In the genomic region with DNA sequence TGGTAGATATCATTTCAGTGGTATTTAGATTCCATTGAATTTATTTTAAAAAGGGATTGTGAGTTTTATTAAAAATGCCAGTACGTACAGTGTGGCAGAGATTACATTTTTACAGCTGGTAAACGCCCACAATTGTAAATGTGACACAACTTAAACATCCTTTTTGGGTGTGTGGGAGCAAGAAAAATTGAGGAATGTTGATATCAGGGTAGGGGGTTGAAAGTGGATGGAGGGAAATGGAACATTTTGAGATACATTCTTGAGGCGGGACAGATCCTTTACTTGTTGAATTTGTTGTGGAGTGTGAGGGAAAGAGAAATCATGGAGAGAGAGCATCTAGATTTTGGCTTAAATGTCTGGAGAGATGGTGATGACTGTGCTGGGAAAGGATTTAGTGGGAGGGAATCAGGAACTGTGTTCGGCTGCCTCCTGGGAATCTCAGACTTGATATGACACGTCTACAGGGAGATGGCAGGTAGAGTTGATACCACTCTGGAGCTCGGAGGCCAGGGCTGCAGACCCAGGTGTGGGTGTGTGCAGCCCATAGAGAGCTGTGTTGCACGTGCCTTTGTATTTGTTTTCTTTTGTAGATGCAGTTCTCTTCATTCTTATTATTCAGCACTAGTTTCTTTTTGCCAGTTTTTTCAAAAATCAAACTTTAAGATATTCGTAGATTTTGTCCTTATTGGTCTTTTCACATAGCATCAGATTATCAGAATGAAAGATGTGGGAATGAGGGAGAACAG, we compare ENCODE assay signal across 17 cellular contexts. TPM values are rescaled to one million over a fixed set of nuclear protein-coding genes. Genes with fewer than 3 reads are reported as not detected.
DNase-seq lines count a peak whose midpoint lies in the region; ATAC-seq, FAIRE-seq and TF ChIP-seq lines count a peak whose summit lies in the region.
"Had no signal": no experiment of that assay in that cellular context is flagged by ENCODE, and none has a peak within 500 bp of the region (broad histone marks: within the 10 kb centered on the region; RNA-seq: fewer than 3 reads in every experiment).

No MANE protein-coding gene starts in this region.

- TF ChIP-seq CTCF in HepG2 (CRISPR knock-in tag; IDR thresholded peaks at IDR 0.05) (no peak), right lobe of liver (IDR thresholded peaks at IDR 0.05) (no peak), OCI-LY7 (conservative IDR thresholded peaks at IDR 0.05; ENCODE audit: low read length) (no peak), foreskin keratinocyte (conservative IDR thresholded peaks at IDR 0.05) (no peak)

- H2AFZ ChIP-seq in HepG2 (ENCODE audit: low read length) = no peak overlapping the region
- H2AFZ ChIP-seq in OCI-LY7 (ENCODE audit: low read length) = no peak overlapping the region
- no peak overlapping the region for H2AFZ ChIP-seq in GM23248

- CTCF ChIA-PET in HepG2 (lab: Yijun Ruan, JAX; ENCODE audit: low intra/inter-chr PET ratio, low total read pairs) (no interaction called here), OCI-LY7 (lab: Charles Lee; ENCODE audit: unreplicated experiment) (no interaction called here)

- intact Hi-C loops in HepG2 (cut with micrococcal nuclease; ENCODE audit: unreplicated experiment) (no loop called here), right lobe of liver (cut with DNase I) (no loop called here), OCI-LY7 (cut with micrococcal nuclease; ENCODE audit: unreplicated experiment) (no loop called here)

- no peak for DNase-seq in HepG2 (ENCODE audit: low spot score)
- no peak for DNase-seq in right lobe of liver
- DNase-seq in OCI-LY7 (ENCODE audit: low spot score) = no peak
- peak in 1 of 2 donors; percentile 71 for DNase-seq in foreskin keratinocyte
- no peak for DNase-seq in epidermal melanocyte (ENCODE audit: insufficient read length, low spot score)
- no peak for DNase-seq in GM23248
- DNase-seq: DMS153; effector CD4-positive, alpha-beta T cell; NCI-H1105 treated with DMSO at 0.1 percent for 48 hours; NCI-H226 had no signal

- H3K4me3 ChIP-seq in HepG2 (replicated peaks in 1 of 3; ENCODE audit: insufficient read depth in 1 of 3, low read depth in 2 of 3, low read length in 3 of 3) (no peak overlapping the region), right lobe of liver (no peak overlapping the region), OCI-LY7 (ENCODE audit: low read depth, low read length, poor library complexity, severe bottlenecking) (peak overlapping the region; percentile 13), GM23248 (no peak overlapping the region)
- H3K4me3 ChIP-seq: right atrium auricular region, SJSA1, tibial nerve had no signal

- H3K9me2 ChIP-seq in OCI-LY7 (ENCODE audit: insufficient read depth, low read length) (no peaks in the 10 kb centered on the region), GM23248 (ENCODE audit: insufficient read depth) (no peaks in the 10 kb centered on the region)

- no peak overlapping the region for H3K9ac ChIP-seq in HepG2 (ENCODE audit: insufficient read depth, low read depth, low read length)
- no peak overlapping the region for H3K9ac ChIP-seq in GM23248

- WGBS in HepG2 (ENCODE audit: low lambda C conversion rate) = 87% methylated on average over 8 of the region's 8 CpGs
- WGBS in right lobe of liver (ENCODE audit: insufficient coverage, low coverage, low lambda C conversion rate, missing lambda C conversion rate) = 78% methylated on average over 7 of the region's 8 CpGs
- 76 to 77% methylated on average over 8 of the region's 8 CpGs for WGBS in GM23248 (ENCODE audit: low coverage in 1 of 2, low lambda C conversion rate in 2 of 2, missing lambda C conversion rate in 2 of 2), 2 experiments

- no peaks in the 10 kb centered on the region for H4K20me1 ChIP-seq in HepG2 (ENCODE audit: insufficient read depth, low read length)
- H4K20me1 ChIP-seq in OCI-LY7 (ENCODE audit: insufficient read depth, low read length) = peaks cover 68% of the 10 kb centered on the region
- no peaks in the 10 kb centered on the region for H4K20me1 ChIP-seq in GM23248 (ENCODE audit: insufficient read depth)

- no peaks in the 10 kb centered on the region for H3K4me1 ChIP-seq in HepG2 (ENCODE audit: insufficient read depth, low read length)
- H3K4me1 ChIP-seq in right lobe of liver = peaks cover 0 to 10% (median 4%) of the 10 kb centered on the region in 4 donors
- peaks cover 98% of the 10 kb centered on the region for H3K4me1 ChIP-seq in OCI-LY7 (ENCODE audit: insufficient read depth, low read length, poor library complexity, severe bottlenecking)
- peaks cover 8% of the 10 kb centered on the region for H3K4me1 ChIP-seq in foreskin keratinocyte
- H3K4me1 ChIP-seq in GM23248 (ENCODE audit: insufficient read depth) = no peaks in the 10 kb centered on the region
- H3K4me1 ChIP-seq: SJSA1 had no signal

- H3K79me2 ChIP-seq in HepG2 (ENCODE audit: insufficient read depth, low read length) (no peaks in the 10 kb centered on the region), OCI-LY7 (ENCODE audit: insufficient read depth, low read depth, low read length) (peaks cover 100% of the 10 kb centered on the region), GM23248 (ENCODE audit: insufficient read depth) (peaks cover 8% of the 10 kb centered on the region; the same call in 1 of the 2 replicates)

- POLR2A ChIA-PET in HepG2 (lab: Yijun Ruan, JAX) (no interaction called here), OCI-LY7 (lab: Charles Lee) (interaction anchor here (0.7 to 1.9 kb wide), 2 partner anchors 15 to 38 kb away, joined by 4 read pairs; no protein-coding TSS in a partner anchor)

- no peaks in the 10 kb centered on the region for H3K36me3 ChIP-seq in HepG2 (replicated peaks in 1 of 2; ENCODE audit: control insufficient read depth in 1 of 2, insufficient read depth in 2 of 2, low read length in 2 of 2)
- H3K36me3 ChIP-seq in right lobe of liver = peaks cover 0 to 17% (median 2%) of the 10 kb centered on the region in 4 donors
- peaks cover 98% of the 10 kb centered on the region for H3K36me3 ChIP-seq in OCI-LY7 (ENCODE audit: insufficient read depth, low read length)
- 0 out of 2 replicates have a peak, but pooled peaks cover 3% of the 10 kb centered on the region for H3K36me3 ChIP-seq in GM23248 (ENCODE audit: low read depth)
- H3K36me3 ChIP-seq: SJSA1 had no signal

- TF ChIP-seq RAD21 in HepG2 (CRISPR knock-in tag; IDR thresholded peaks at IDR 0.05) = no peak

- BruUV-seq in HepG2 (replicated peaks; lab: Mats Ljungman, UMichigan) (no TSS peak), OCI-LY7 (replicated peaks; lab: Mats Ljungman, UMichigan) (no TSS peak)

- no peaks in the 10 kb centered on the region for H3K9me3 ChIP-seq in HepG2 (ENCODE audit: low read length)
- no peaks in the 10 kb centered on the region for H3K9me3 ChIP-seq in right lobe of liver
- no peaks in the 10 kb centered on the region for H3K9me3 ChIP-seq in OCI-LY7 (ENCODE audit: low read length)
- H3K9me3 ChIP-seq in GM23248 (ENCODE audit: low read depth) = no peaks in the 10 kb centered on the region
- H3K9me3 ChIP-seq: right atrium auricular region, SJSA1, tibial nerve had no signal

- no peak for FAIRE-seq in HepG2 (lab: Jason Lieb, UNC)
- FAIRE-seq: H54 had no signal

- in situ Hi-C loops in HepG2 (cut with HindIII; ENCODE audit: extremely low pct_ligation_motif_present, low pct_unique_long_range_greater_than_20kb) = no loop called here
- in situ Hi-C loops in GM23248 (cut with MboI) = no loop called here

- ATAC-seq in HepG2 (no peak), right lobe of liver (no peak), foreskin keratinocyte (peak; percentile 89), HG02870 (IDR thresholded peaks at IDR 0.05; ENCODE audit: unreplicated experiment) (no peak), GM21576 (IDR thresholded peaks at IDR 0.05; ENCODE audit: unreplicated experiment) (no peak)
- ATAC-seq: activated naive CD4-positive, alpha-beta T cell treated with anti-CD3 and anti-CD28 coated beads, Interleukin-2, amount 50 U/mL, for 72 hours had no signal

- H3K27ac ChIP-seq in HepG2 (ENCODE audit: extremely low read length, insufficient read depth, low read length) = no peak overlapping the region
- H3K27ac ChIP-seq in right lobe of liver = no peak overlapping the region
- H3K27ac ChIP-seq in OCI-LY7 (ENCODE audit: low read depth, low read length, poor library complexity, severe bottlenecking) = peak overlapping the region; percentile 22
- peak overlapping the region; percentile 20 for H3K27ac ChIP-seq in foreskin keratinocyte
- no peak overlapping the region for H3K27ac ChIP-seq in GM23248
- H3K27ac ChIP-seq: right atrium auricular region, SJSA1, tibial nerve had no signal

- H3F3A ChIP-seq in GM23248 (ENCODE audit: insufficient read depth) = no peaks in the 10 kb centered on the region

- TF ChIP-seq EP300 in HepG2 (IDR thresholded peaks at IDR 0.05; ENCODE audit: low read depth in 2 of 2, low read length in 2 of 2) (no peak), HepG2 (CRISPR knock-in tag; IDR thresholded peaks at IDR 0.05; ENCODE audit: borderline replicate concordance) (no peak)

- TF ChIP-seq POLR2A in HepG2 (IDR thresholded peaks at IDR 0.05; ENCODE audit: insufficient read depth in 1 of 2, low read depth in 2 of 2, low read length in 2 of 2) (no peak), right lobe of liver (IDR thresholded peaks at IDR 0.05) (no peak)

- H3K27me3 ChIP-seq in HepG2 (ENCODE audit: control insufficient read depth in 1 of 2, insufficient read depth in 2 of 2, low read length in 2 of 2) (no peaks in the 10 kb centered on the region), right lobe of liver (no peaks in the 10 kb centered on the region), foreskin keratinocyte (no peaks in the 10 kb centered on the region), GM23248 (replicated peaks; ENCODE audit: insufficient read depth) (no peaks in the 10 kb centered on the region)
- H3K27me3 ChIP-seq: right atrium auricular region, SJSA1, tibial nerve had no signal

- H3K4me2 ChIP-seq in HepG2 (ENCODE audit: low read depth, low read length) (no peak overlapping the region), OCI-LY7 (ENCODE audit: low read length) (peak overlapping the region; percentile 44), GM23248 (ENCODE audit: unreplicated experiment) (no peak overlapping the region)

RNA-seq across cellular contexts. Expression of gene TMEM131L, which starts 10.8 kb away (rescaled TPM):
- 2.4 and 4.5 TPM in 2 replicates for total RNA-seq in HepG2 (2016; rRNA removed; fragmentation: Illumina TruSeq; extraction: Trizol)
- 1.2 and 1.4 TPM in 2 replicates for total RNA-seq in HepG2 (2016; cell fraction: cytosol; rRNA removed; fragmentation: Illumina TruSeq; extraction: Trizol; ENCODE audit: low read depth)
- total RNA-seq in HepG2 (2016; cell fraction: insoluble cytoplasmic fraction; rRNA removed; fragmentation: Illumina TruSeq; extraction: Trizol) = 2.7 and 4.5 TPM in 2 replicates
- total RNA-seq in HepG2 (2016; cell fraction: membrane; rRNA removed; fragmentation: Illumina TruSeq; extraction: Trizol) = 1.1 and 2.7 TPM in 2 replicates
- 10.8 and 10.9 TPM in 2 replicates for total RNA-seq in HepG2 (2016; cell fraction: nucleus; rRNA removed; fragmentation: Illumina TruSeq; extraction: Trizol)
- polyA plus RNA-seq in HepG2 (2011; rRNA removed) = 2.2 and 2.8 TPM in 2 replicates
- 1.3 and 2.2 TPM in 2 replicates for polyA plus RNA-seq in HepG2 (2011; cell fraction: cytosol; rRNA removed)
- polyA plus RNA-seq in HepG2 (2011; cell fraction: nucleus; rRNA removed) = 4.1 and 4.5 TPM in 2 replicates
- 2.3 and 5.2 TPM in 2 replicates for polyA plus RNA-seq in HepG2 (2012)
- 0.16 and 0.25 TPM in 2 replicates for polyA plus RNA-seq in HepG2 (2016; cell fraction: cytosol; fragmentation: Illumina TruSeq; extraction: Trizol; ENCODE audit: low read depth)
- 1.7 and 2.1 TPM in 2 replicates for polyA plus RNA-seq in HepG2 (2016; cell fraction: insoluble cytoplasmic fraction; fragmentation: Illumina TruSeq; extraction: Trizol; ENCODE audit: low read depth)
- 0.18 and 0.30 TPM in 2 replicates for polyA plus RNA-seq in HepG2 (2016; cell fraction: membrane; fragmentation: Illumina TruSeq; extraction: Trizol; ENCODE audit: low read depth)
- 6.6 and 8.4 TPM in 2 replicates for polyA plus RNA-seq in HepG2 (2016; cell fraction: nucleus; fragmentation: Illumina TruSeq; extraction: Trizol; ENCODE audit: insufficient read depth, low read depth)
- polyA minus RNA-seq in HepG2 (2011; rRNA and poly(A)+ RNA removed; ENCODE audit: low replicate concordance) = 5.2 and 8.7 TPM in 2 replicates
- 3.6 and 7.2 TPM in 2 replicates for polyA minus RNA-seq in HepG2 (2011; cell fraction: cytosol; rRNA and poly(A)+ RNA removed)
- polyA minus RNA-seq in HepG2 (2011; cell fraction: nucleus; rRNA and poly(A)+ RNA removed) = 10.8 and 14.8 TPM in 2 replicates
- 10 to 100 TPM; 13.2 to 19.6 (median 14.8) TPM for total RNA-seq in right lobe of liver
- 98.7 and 148 TPM in 2 replicates for total RNA-seq in OCI-LY7 (2014; rRNA removed; shearing (Covaris generic))
- 133 and 169 TPM in 2 replicates for total RNA-seq in OCI-LY7 (2022)
- 10.5 and 13.4 TPM in 2 replicates for total RNA-seq in foreskin keratinocyte
- 3.8 and 4.1 TPM in 2 replicates for polyA plus RNA-seq in foreskin keratinocyte
- 5.7 and 11.1 TPM in 2 replicates for total RNA-seq in GM23248 (2014; rRNA removed; shearing (Covaris generic))
- 8.7 and 10.2 TPM in 2 replicates for polyA plus RNA-seq in GM23248 (2016; fragmentation: Nextera tagmentation; extraction: Ambion mirVana)

Comparison
In these comparisons a context has a peak if more than half of its experiments do, and no peak if none do; other contexts are left out.
1. H3K27ac ChIP-seq: peak in OCI-LY7 (single experiment) and foreskin keratinocyte (single experiment); none in HepG2 (single experiment), right lobe of liver (0 of 3) and GM23248 (single experiment).